In the genomic region with DNA sequence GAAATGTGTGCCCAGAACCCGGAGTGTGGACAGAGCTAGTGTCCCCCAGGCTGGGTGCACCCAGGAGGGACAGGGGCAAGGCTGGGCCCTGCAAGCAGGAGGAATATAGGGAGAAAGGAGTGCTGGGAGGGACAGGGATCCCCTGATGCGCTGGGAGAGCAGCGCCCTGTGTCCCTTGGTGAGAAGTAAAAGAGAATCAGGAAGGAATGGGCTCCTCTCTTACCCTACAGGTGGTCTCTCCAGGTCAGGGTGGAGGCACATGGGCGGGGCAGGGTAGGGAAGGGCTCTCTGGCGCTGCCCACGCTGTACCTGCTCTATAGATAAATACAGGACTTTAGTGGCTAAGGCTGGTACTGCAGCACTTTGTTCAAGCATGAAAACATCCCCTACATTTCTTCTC, we compare ENCODE assay signal across 8 cellular contexts.
DNase-seq lines count a peak whose midpoint lies in the region; ATAC-seq and TF ChIP-seq lines count a peak whose summit lies in the region.

No MANE protein-coding gene starts in this region.

- no peak for TF ChIP-seq CTCF in GM20000 (IDR thresholded peaks at IDR 0.05; ENCODE audit: extremely low read depth, missing control alignments)

- H3K9me3 ChIP-seq in CD4-positive, alpha-beta memory T cell (ENCODE audit: control insufficient read depth in 1 of 2, low read length in 2 of 2), result no peaks in the 10 kb centered on the region
- no peaks in the 10 kb centered on the region for H3K9me3 ChIP-seq in effector memory CD4-positive, alpha-beta T cell (ENCODE audit: control insufficient read depth, low read length)

- H3K4me3 ChIP-seq in CD4-positive, alpha-beta memory T cell (ENCODE audit: low read length in 2 of 2), result peak overlapping the region in 1 of 2 donors; percentile 10
- peak overlapping the region; percentile 16 for H3K4me3 ChIP-seq in effector memory CD4-positive, alpha-beta T cell (ENCODE audit: insufficient read depth, low read depth, low read length, poor library complexity, severe bottlenecking)

- H3K9me3 Mint-ChIP-seq in CD4-positive, alpha-beta memory T cell, result peaks cover 0 to 4% (median 1%) of the 10 kb centered on the region in 8 donors

- H3K27me3 Mint-ChIP-seq in CD4-positive, alpha-beta memory T cell, result no peaks in the 10 kb centered on the region

- H3K4me1 Mint-ChIP-seq in CD4-positive, alpha-beta memory T cell, result peaks cover 41 to 70% (median 53%) of the 10 kb centered on the region in 4 donors

- H3K27ac ChIP-seq in CD4-positive, alpha-beta memory T cell (ENCODE audit: low read depth, low read length), result no peak overlapping the region
- no peak overlapping the region for H3K27ac ChIP-seq in effector memory CD4-positive, alpha-beta T cell (ENCODE audit: insufficient read depth, low read length, poor library complexity, severe bottlenecking)

- intact Hi-C loops in CD4-positive, alpha-beta memory T cell (cut with micrococcal nuclease), result loop anchor here (2.0 kb wide), 2 partner anchors 18 to 64 kb away; no protein-coding TSS in a partner anchor

- POLR2A ChIA-PET in CD4-positive, alpha-beta memory T cell (lab: Charles Lee; ENCODE audit: partially characterized antibody), result interaction anchor here (1.2 to 2.3 kb wide), 3 partner anchors 9 to 788 kb away, joined by 3 to 14 read pairs (median 13); no protein-coding TSS in a partner anchor

- CTCF ChIA-PET in CD4-positive, alpha-beta memory T cell (lab: Charles Lee; ENCODE audit: partially characterized antibody), result interaction anchor here (0.8 to 4.6 kb wide), 9 partner anchors 9 to 127 kb away, joined by 3 to 39 read pairs (median 3); no protein-coding TSS in a partner anchor

- peak overlapping the region in 7 of 8 donors; percentile 78 to 88 (median 84) for H3K4me3 Mint-ChIP-seq in CD4-positive, alpha-beta memory T cell

- peak overlapping the region; percentile 77 to 90 (median 81) for H3K27ac Mint-ChIP-seq in CD4-positive, alpha-beta memory T cell

- ATAC-seq in GM19372 (IDR thresholded peaks at IDR 0.05; ENCODE audit: low read depth, unreplicated experiment) (peak; percentile 66), HG03432 (IDR thresholded peaks at IDR 0.05; ENCODE audit: unreplicated experiment) (peak; percentile 53), HG02610 (IDR thresholded peaks at IDR 0.05; ENCODE audit: unreplicated experiment) (no peak)

- H3K27me3 ChIP-seq in CD4-positive, alpha-beta memory T cell (ENCODE audit: insufficient read depth, low read length), result no peaks in the 10 kb centered on the region
- H3K27me3 ChIP-seq in effector memory CD4-positive, alpha-beta T cell (replicated peaks; ENCODE audit: control insufficient read depth, insufficient read depth, low read length, poor library complexity, severe bottlenecking), result no peaks in the 10 kb centered on the region

- H3K4me1 ChIP-seq in CD4-positive, alpha-beta memory T cell (ENCODE audit: insufficient read depth, low read length), result peaks cover 43% of the 10 kb centered on the region
- H3K4me1 ChIP-seq in effector memory CD4-positive, alpha-beta T cell (ENCODE audit: control insufficient read depth, insufficient read depth, low read length, poor library complexity, severe bottlenecking), result peaks cover 35% of the 10 kb centered on the region

- peak in 3 of 5 donors; percentile 18 to 24 (median 23) for DNase-seq in CD4-positive, alpha-beta memory T cell
- no peak for DNase-seq in effector memory CD4-positive, alpha-beta T cell
- no peak for DNase-seq in NCI-H446 treated with DMSO at 0.1 percent for 48 hours (lab: John Stamatoyannopoulos, UW)
- DNase-seq in GM20000 (ENCODE audit: low spot score), result no peak
- no peak for DNase-seq in stimulated activated CD4-positive, alpha-beta T cell treated with anti-CD3 and anti-CD28 coated beads, Interleukin-4, amount 100 ng/mL, for 1 hour

- no peaks in the 10 kb centered on the region for H3K36me3 Mint-ChIP-seq in CD4-positive, alpha-beta memory T cell

- no peaks in the 10 kb centered on the region for H3K36me3 ChIP-seq in CD4-positive, alpha-beta memory T cell (ENCODE audit: insufficient read depth, low read length)
- H3K36me3 ChIP-seq in effector memory CD4-positive, alpha-beta T cell (ENCODE audit: control insufficient read depth, insufficient read depth, low read length), result no peaks in the 10 kb centered on the region

Comparison
In these comparisons a context has a peak if more than half of its experiments do, and no peak if none do; other contexts are left out.
1. DNase-seq: peak in CD4-positive, alpha-beta memory T cell (3 of 5); none in effector memory CD4-positive, alpha-beta T cell (0 of 3), NCI-H446 treated with DMSO at 0.1 percent for 48 hours (single experiment), GM20000 (single experiment) and stimulated activated CD4-positive, alpha-beta T cell treated with anti-CD3 and anti-CD28 coated beads, Interleukin-4, amount 100 ng/mL, for 1 hour (single experiment).